ENCODE assay signal across 17 cellular contexts in genomic region chr14:99546230-99546879, GRCh38. TPM values are rescaled to one million over a fixed set of nuclear protein-coding genes. Genes with fewer than 3 reads are reported as not detected.
DNase-seq lines count a peak whose midpoint lies in the region; ATAC-seq and TF ChIP-seq lines count a peak whose summit lies in the region.
"Had no signal": no experiment of that assay in that cellular context is flagged by ENCODE, and none has a peak within 500 bp of the region (broad histone marks: within the 10 kb centered on the region; RNA-seq: fewer than 3 reads in every experiment).

No MANE protein-coding gene starts in this region.

- no peak overlapping the region for H3K4me3 Mint-ChIP-seq in WTC11
- no peak overlapping the region for H3K4me3 Mint-ChIP-seq in mesothelial cell of epicardium

- H3K9me3 Mint-ChIP-seq in WTC11 (no peaks in the 10 kb centered on the region), mesothelial cell of epicardium (no peaks in the 10 kb centered on the region)

- DNase-seq in D341Med (ENCODE audit: low spot score) (peak; percentile 66), NCI-H1694 (lab: John Stamatoyannopoulos, UW) (peak; percentile 25), WTC11 (ENCODE audit: low spot score) (peak; percentile 50), mesothelial cell of epicardium (ENCODE audit: low spot score in 2 of 2, unreplicated experiment in 2 of 2) (no peak), cardiac septum (ENCODE audit: low spot score) (no peak), AG08396 (ENCODE audit: low spot score) (no peak)
- DNase-seq in activated CD4-positive, alpha-beta T cell treated with anti-CD3 and anti-CD28 coated beads, Interleukin-2, amount 50 U/mL, for 1 hour, result no peak
- DNase-seq: activated CD8-positive, alpha-beta memory T cell treated with anti-CD3 and anti-CD28 coated beads, Interleukin-2, amount 50 U/mL, for 48 hours; activated naive CD4-positive, alpha-beta T cell treated with Interleukin-2 at 50 U/mL for 16 hours; dermis blood vessel endothelial cell; left colon; NCI-H1930; Right ventricle myocardium superior; stomach; T-helper 2 cell had no signal

- TF ChIP-seq CTCF in WTC11 (IDR thresholded peaks at IDR 0.05), result no peak
- TF ChIP-seq CTCF in mesothelial cell of epicardium (IDR thresholded peaks at IDR 0.05; ENCODE audit: unreplicated experiment), result no peak

- POLR2A ChIA-PET in WTC11 (lab: Charles Lee), result no interaction called here

- peak; percentile 66 for ATAC-seq in WTC11
- ATAC-seq in HG02763 (IDR thresholded peaks at IDR 0.05; ENCODE audit: unreplicated experiment), result no peak
- ATAC-seq: esophagus mucosa, left colon had no signal

- H3K27me3 Mint-ChIP-seq in WTC11 (ENCODE audit: low read depth), result no peaks in the 10 kb centered on the region; the same call in 1 of the 2 replicates
- no peaks in the 10 kb centered on the region for H3K27me3 Mint-ChIP-seq in mesothelial cell of epicardium (ENCODE audit: low read depth)

- H3K36me3 Mint-ChIP-seq in WTC11 (no peaks in the 10 kb centered on the region), mesothelial cell of epicardium (no peaks in the 10 kb centered on the region)

- CTCF ChIA-PET in WTC11 (lab: Charles Lee), result interaction anchor here (1.0 to 2.4 kb wide), 2 partner anchors 8 to 56 kb away, joined by 3 to 8 read pairs; no protein-coding TSS in a partner anchor

- intact Hi-C loops in cardiac septum (cut with DNase I), result no loop called here

- H3K27ac Mint-ChIP-seq in WTC11, result peak overlapping the region; percentile 76
- H3K27ac Mint-ChIP-seq in mesothelial cell of epicardium, result peak overlapping the region; percentile 59

- H3K4me1 Mint-ChIP-seq in WTC11, result peaks cover 60% of the 10 kb centered on the region
- peaks cover 69% of the 10 kb centered on the region for H3K4me1 Mint-ChIP-seq in mesothelial cell of epicardium

TF ChIP-seq in WTC11, 78 proteins besides CTCF, POLR2A, EP300 and RAD21:
- no peak for TF ChIP-seq SMAD3 (CRISPR knock-in tag; IDR thresholded peaks at IDR 0.05; ENCODE audit: borderline replicate concordance)
- 0 out of 2 replicates have a peak, but pooled peaks have one; percentile 32 for TF ChIP-seq PRDM15 (CRISPR knock-in tag; IDR thresholded peaks at IDR 0.05)

RNA-seq across cellular contexts. Expression of gene CCDC85C, which starts 57.7 kb away (rescaled TPM):
- total RNA-seq in WTC11 (2021), result 28.7 to 35.8 TPM (median 30.4 TPM) in 3 replicates
- 82.2 to 85.2 TPM (median 82.3 TPM) in 3 replicates for total RNA-seq in mesothelial cell of epicardium
- total RNA-seq in cardiac septum, result 21.4 TPM

Comparison
In these comparisons a context has a peak if more than half of its experiments do, and no peak if none do; other contexts are left out.
1. DNase-seq: peak in D341Med (single experiment), NCI-H1694 (single experiment) and WTC11 (single experiment); none in mesothelial cell of epicardium (0 of 2), activated CD4-positive, alpha-beta T cell treated with anti-CD3 and anti-CD28 coated beads, Interleukin-2, amount 50 U/mL, for 1 hour (single experiment), cardiac septum (single experiment) and AG08396 (single experiment).